ENCODE assay signal across 8 cellular contexts in genomic region chr11:83285131-83285770, GRCh38. TPM values are rescaled to one million over a fixed set of nuclear protein-coding genes. Genes with fewer than 3 reads are reported as not detected.
DNase-seq lines count a peak whose midpoint lies in the region; ATAC-seq and TF ChIP-seq lines count a peak whose summit lies in the region.

No MANE protein-coding gene starts in this region.

- H2BK15ac ChIP-seq in neuronal stem cell (ENCODE audit: low read length): no peak overlapping the region

- H3K27me3 ChIP-seq in OCI-LY1 (ENCODE audit: insufficient read depth, low read length) (no peaks in the 10 kb centered on the region), neuronal stem cell (ENCODE audit: control insufficient read depth in 3 of 3, insufficient read depth in 3 of 3, low read depth in 1 of 3, low read length in 3 of 3) (no peaks in the 10 kb centered on the region)

- H3K4me3 ChIP-seq in OCI-LY1 (ENCODE audit: low read depth, low read length, poor library complexity, severe bottlenecking): peak overlapping the region; percentile 77
- H3K4me3 ChIP-seq in neuronal stem cell (ENCODE audit: low read length in 2 of 2): peak overlapping the region; percentile 88

- no peaks in the 10 kb centered on the region for H3F3A ChIP-seq in OCI-LY1 (ENCODE audit: insufficient read depth, low read length)

- H2BK5ac ChIP-seq in neuronal stem cell (ENCODE audit: low read length): peak overlapping the region; percentile 17

- H4K91ac ChIP-seq in neuronal stem cell (ENCODE audit: low read depth, low read length, poor library complexity): no peak overlapping the region

- H3K9ac ChIP-seq in OCI-LY1 (ENCODE audit: low read length) (peak overlapping the region; percentile 89), neuronal stem cell (ENCODE audit: low read depth, low read length, poor library complexity) (peak overlapping the region; percentile 83)

- no peak overlapping the region for H3K14ac ChIP-seq in neuronal stem cell (ENCODE audit: low read length)

- no CpG with 5 or more reads among the region's 22 CpGs for WGBS in neuronal stem cell (ENCODE audit: extremely low coverage in 2 of 2, insufficient read length in 2 of 2, insufficient replicate concordance in 1 of 2), 2 donors

- peaks cover 8% of the 10 kb centered on the region for H3K36me3 Mint-ChIP-seq in HFFc6 (ENCODE audit: low read depth)

- DNase-seq in HFFc6 (no peak), epithelial cell of prostate (ENCODE audit: low read depth, low spot score) (no peak), neuronal stem cell (ENCODE audit: low spot score) (no peak), NCI-H187 (lab: John Stamatoyannopoulos, UW) (no peak), NCI-H524 treated with DMSO at 0.1 percent for 48 hours (lab: John Stamatoyannopoulos, UW) (no peak), LoVo (ENCODE audit: low spot score) (no peak)

- no peak for TF ChIP-seq CTCF in HFFc6 (IDR thresholded peaks at IDR 0.05)
- no peak for TF ChIP-seq CTCF in OCI-LY1 (IDR thresholded peaks at IDR 0.05; ENCODE audit: low read length)

- peak overlapping the region; percentile 84 for H3K18ac ChIP-seq in neuronal stem cell (ENCODE audit: low read length)

- H3K4me2 ChIP-seq in OCI-LY1 (ENCODE audit: low read length): peak overlapping the region; percentile 96
- H3K4me2 ChIP-seq in neuronal stem cell (ENCODE audit: insufficient read depth, low read length, poor library complexity, severe bottlenecking): peak overlapping the region; percentile 56

- no peak overlapping the region for H3K4ac ChIP-seq in neuronal stem cell (ENCODE audit: low read length)

- no peak overlapping the region for H2AK5ac ChIP-seq in neuronal stem cell (ENCODE audit: low read depth, low read length)

- H2BK120ac ChIP-seq in neuronal stem cell (ENCODE audit: low read depth, low read length): no peak overlapping the region

- H3K23ac ChIP-seq in neuronal stem cell (ENCODE audit: low read depth, low read length, poor library complexity): peak overlapping the region; percentile 29

- no peaks in the 10 kb centered on the region for H3K27me3 Mint-ChIP-seq in HFFc6 (ENCODE audit: insufficient read depth)

- H3K36me3 ChIP-seq in OCI-LY1 (ENCODE audit: insufficient read depth, low read length): no peaks in the 10 kb centered on the region
- peaks cover 0 to 28% of the 10 kb centered on the region in 2 donors for H3K36me3 ChIP-seq in neuronal stem cell (replicated peaks in 1 of 2; ENCODE audit: control insufficient read depth in 2 of 2, insufficient read depth in 2 of 2, low read length in 2 of 2)

- H3K79me2 ChIP-seq in OCI-LY1 (ENCODE audit: insufficient read depth, low read length): peaks cover 19% of the 10 kb centered on the region

- no peaks in the 10 kb centered on the region for H3K9me3 ChIP-seq in OCI-LY1 (ENCODE audit: low read length)
- no peaks in the 10 kb centered on the region for H3K9me3 ChIP-seq in neuronal stem cell (replicated peaks in 1 of 2; ENCODE audit: control insufficient read depth in 2 of 2, insufficient read depth in 1 of 2, low read depth in 1 of 2, low read length in 2 of 2)

- no peaks in the 10 kb centered on the region for H3K9me3 Mint-ChIP-seq in HFFc6

- ATAC-seq in GM18861 (IDR thresholded peaks at IDR 0.05; ENCODE audit: unreplicated experiment): peak; percentile 31

- H3K4me1 Mint-ChIP-seq in HFFc6 (ENCODE audit: low read depth): peaks cover 58% of the 10 kb centered on the region

- no peak overlapping the region for H2BK12ac ChIP-seq in neuronal stem cell (ENCODE audit: low read length)

- H4K20me1 ChIP-seq in OCI-LY1 (ENCODE audit: insufficient read depth, low read length): no peaks in the 10 kb centered on the region

- H3K4me3 Mint-ChIP-seq in HFFc6: peak overlapping the region; percentile 91

- H2AFZ ChIP-seq in OCI-LY1 (ENCODE audit: low read length) (no peak overlapping the region), neuronal stem cell (ENCODE audit: low read length) (peak overlapping the region; percentile 99)

- no peak overlapping the region for H4K8ac ChIP-seq in neuronal stem cell (ENCODE audit: low read depth, low read length)

- peaks cover 4% of the 10 kb centered on the region for H3K79me1 ChIP-seq in neuronal stem cell (ENCODE audit: low read depth, low read length)

- H3K27ac ChIP-seq in OCI-LY1 (ENCODE audit: low read depth, low read length, poor library complexity, severe bottlenecking): peak overlapping the region; percentile 85
- H3K27ac ChIP-seq in epithelial cell of prostate: peak overlapping the region; percentile 97
- no peak overlapping the region for H3K27ac ChIP-seq in neuronal stem cell (replicated peaks; ENCODE audit: low read length)

- H3K9me2 ChIP-seq in OCI-LY1 (ENCODE audit: low read depth, low read length): no peaks in the 10 kb centered on the region

- peak overlapping the region; percentile 99 for H3K27ac Mint-ChIP-seq in HFFc6

- H3K4me1 ChIP-seq in OCI-LY1 (ENCODE audit: insufficient read depth, low read length, severe bottlenecking) (peaks cover 64% of the 10 kb centered on the region), neuronal stem cell (ENCODE audit: control insufficient read depth in 2 of 2, insufficient read depth in 1 of 2, low read depth in 1 of 2, low read length in 2 of 2) (peaks cover 3 to 5% of the 10 kb centered on the region in 2 donors)

RNA-seq across cellular contexts. Expression of gene CCDC90B, which starts 0.9 kb away (rescaled TPM):
- 10 to 100 TPM; 44.0 to 57.9 (median 50.2) TPM for total RNA-seq in HFFc6 (2021; fragmentation: NEBNext Ultra II Directional; extraction: Animal tissue kit (Norgen Biotek cat#: 25700))
- 77.8 TPM for polyA plus RNA-seq in neuronal stem cell (2013, experiment 1 of 2)
- polyA plus RNA-seq in neuronal stem cell (2013, experiment 2 of 2): 77.4 TPM
